In the genomic region with DNA sequence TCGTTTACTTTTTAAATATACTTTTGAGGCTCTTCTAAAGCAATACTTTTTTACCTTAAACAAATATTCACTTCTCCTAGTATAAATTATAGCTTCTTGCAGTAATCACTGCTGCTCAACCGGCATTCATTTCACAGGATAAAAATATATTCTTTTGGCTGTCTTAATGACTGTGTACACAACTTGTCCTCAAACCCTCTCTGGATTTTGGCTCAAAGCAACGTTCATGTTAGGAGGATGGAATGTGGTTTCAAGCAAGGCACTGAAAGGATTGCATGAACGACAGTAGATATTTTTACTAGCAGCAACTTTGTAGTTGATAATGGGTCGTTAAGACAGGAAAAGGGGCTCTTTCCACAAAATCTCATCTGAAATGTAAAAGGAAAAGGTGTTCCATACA, we compare ENCODE assay signal across 22 cellular contexts.
DNase-seq lines count a peak whose midpoint lies in the region; ATAC-seq and TF ChIP-seq lines count a peak whose summit lies in the region.
"Had no signal": no experiment of that assay in that cellular context is flagged by ENCODE, and none has a peak within 500 bp of the region (broad histone marks: within the 10 kb centered on the region; RNA-seq: fewer than 3 reads in every experiment).

No MANE protein-coding gene starts in this region.

- no peak for TF ChIP-seq POLR2A in gastroesophageal sphincter (IDR thresholded peaks at IDR 0.05)

- H3K9ac ChIP-seq in stomach smooth muscle (ENCODE audit: low read length in 2 of 2) = no peak overlapping the region

- H3K36me3 ChIP-seq in left ventricle myocardium inferior (no peaks in the 10 kb centered on the region), gastroesophageal sphincter (no peaks in the 10 kb centered on the region), stomach smooth muscle (ENCODE audit: control insufficient read depth in 2 of 2, insufficient read depth in 2 of 2, low read length in 2 of 2) (no peaks in the 10 kb centered on the region)

- no peak for TF ChIP-seq EP300 in gastroesophageal sphincter (IDR thresholded peaks at IDR 0.05)

- H3K4me3 ChIP-seq in left ventricle myocardium inferior (no peak overlapping the region), gastroesophageal sphincter (no peak overlapping the region), stomach smooth muscle (ENCODE audit: low read length in 2 of 2) (peak overlapping the region in 1 of 2 donors; percentile 40)
- H3K4me3 ChIP-seq: PC-9 had no signal

- DNase-seq in left ventricle myocardium superior (no peak), left ventricle myocardium inferior (no peak), T-helper 1 cell (no peak), HK-2 (ENCODE audit: unreplicated experiment) (no peak), COLO668 (lab: John Stamatoyannopoulos, UW; ENCODE audit: unreplicated experiment) (no peak)
- DNase-seq: DMS153; DND-41; Karpas-422; NCI-H1092; NCI-H1436; NCI-H1930; NCI-H2107; NCI-H446 treated with DMSO at 0.1 percent for 48 hours; NCI-H526; NCI-H82; NK-92 treated with Interleukin-12 subunit alpha and Interleukin-12 subunit beta, amount 100 ng/mL, for 24 hours; PC-9; SHP77 had no signal

- H3K27me3 ChIP-seq in left ventricle myocardium inferior (ENCODE audit: low read depth) (no peaks in the 10 kb centered on the region), gastroesophageal sphincter (no peaks in the 10 kb centered on the region), stomach smooth muscle (ENCODE audit: control insufficient read depth in 1 of 2, insufficient read depth in 2 of 2, low read length in 2 of 2) (no peaks in the 10 kb centered on the region)

- no peak overlapping the region for H3K27ac ChIP-seq in left ventricle myocardium inferior (replicated peaks)
- H3K27ac ChIP-seq in gastroesophageal sphincter = peak overlapping the region; percentile 79 to 97 (median 86)
- peak overlapping the region; percentile 60 for H3K27ac ChIP-seq in stomach smooth muscle (ENCODE audit: low read length)
- H3K27ac ChIP-seq: PC-9 had no signal

- ATAC-seq in left ventricle myocardium superior = peak; percentile 64
- ATAC-seq in gastroesophageal sphincter = peak; percentile 62
- ATAC-seq: HCT116, HepG2 had no signal

- intact Hi-C loops in left ventricle myocardium superior (cut with micrococcal nuclease) = no loop called here
- intact Hi-C loops in left ventricle myocardium inferior (cut with micrococcal nuclease) = no loop called here

- 7 to 21% methylated on average over 4 to 5 of the region's 5 CpGs for WGBS in gastroesophageal sphincter (ENCODE audit: low coverage in 1 of 2), 2 donors

- TF ChIP-seq CTCF in left ventricle myocardium inferior (IDR thresholded peaks at IDR 0.05; ENCODE audit: borderline replicate concordance) (no peak), gastroesophageal sphincter (IDR thresholded peaks at IDR 0.05) (no peak)

- H3K9me3 ChIP-seq in left ventricle myocardium inferior (replicated peaks) (peaks cover 34% of the 10 kb centered on the region), gastroesophageal sphincter (peaks cover 0 to 26% (median 0%) of the 10 kb centered on the region in 3 donors), stomach smooth muscle (ENCODE audit: control insufficient read depth in 2 of 2, low read length in 2 of 2) (peaks cover 7 to 14% of the 10 kb centered on the region in 2 donors)

- H3K4me1 ChIP-seq in left ventricle myocardium inferior (peaks cover 5% of the 10 kb centered on the region), gastroesophageal sphincter (peaks cover 14 to 66% (median 22%) of the 10 kb centered on the region in 3 donors), stomach smooth muscle (ENCODE audit: control insufficient read depth, insufficient read depth, low read length) (peaks cover 41% of the 10 kb centered on the region)
